ENCODE assay signal across 11 cellular contexts in genomic region chr6:17381429-17382147, GRCh38. TPM values are rescaled to one million over a fixed set of nuclear protein-coding genes. Genes with fewer than 3 reads are reported as not detected.
DNase-seq lines count a peak whose midpoint lies in the region; TF ChIP-seq lines count a peak whose summit lies in the region.
"Had no signal": no experiment of that assay in that cellular context is flagged by ENCODE, and none has a peak within 500 bp of the region (broad histone marks: within the 10 kb centered on the region; RNA-seq: fewer than 3 reads in every experiment).

No MANE protein-coding gene starts in this region.

- POLR2A ChIA-PET in AG04450 (lab: Yijun Ruan, JAX) = interaction anchor here (0.9 kb wide), 1 partner anchor 12 kb away, joined by 4 read pairs; the partner anchor contains the start of gene CAP2

- H3K9me3 ChIP-seq in AG04450 (ENCODE audit: control insufficient read depth, insufficient read depth, low read length) = no peaks in the 10 kb centered on the region; the same call in 1 of the 2 replicates
- no peaks in the 10 kb centered on the region for H3K9me3 ChIP-seq in mesenchymal stem cell (ENCODE audit: control insufficient read depth, low read length)
- H3K9me3 ChIP-seq: SJCRH30 had no signal

- H3K36me3 ChIP-seq in mesenchymal stem cell (ENCODE audit: control insufficient read depth in 1 of 2, insufficient read depth in 2 of 2, low read depth in 1 of 2, low read length in 2 of 2) = no peaks in the 10 kb centered on the region
- H3K36me3 ChIP-seq: SJCRH30 had no signal

- H2AFZ ChIP-seq in mesenchymal stem cell (ENCODE audit: low read depth, low read length) = no peak overlapping the region

- 80% methylated on average over 5 of the region's 7 CpGs for WGBS in mesenchymal stem cell

- H3K27me3 Mint-ChIP-seq in HFFc6 (ENCODE audit: insufficient read depth) = no peaks in the 10 kb centered on the region
- peaks cover 4% of the 10 kb centered on the region for H3K27me3 Mint-ChIP-seq in activated naive CD4-positive, alpha-beta T cell treated with anti-CD3 and anti-CD28 coated beads for 36 hours (ENCODE audit: low read depth)

- intact Hi-C loops in activated naive CD4-positive, alpha-beta T cell treated with anti-CD3 and anti-CD28 coated beads for 36 hours (cut with micrococcal nuclease) = no loop called here

- H2BK5ac ChIP-seq in mesenchymal stem cell (ENCODE audit: low read depth, low read length, poor library complexity, severe bottlenecking) = no peak overlapping the region

- H3K4me1 Mint-ChIP-seq in HFFc6 (ENCODE audit: low read depth) = peaks cover 26% of the 10 kb centered on the region
- H3K4me1 Mint-ChIP-seq in activated naive CD4-positive, alpha-beta T cell treated with anti-CD3 and anti-CD28 coated beads for 36 hours (ENCODE audit: low read depth) = no peaks in the 10 kb centered on the region
- H3K4me1 Mint-ChIP-seq: CD4-positive, CD25-positive, alpha-beta regulatory T cell had no signal

- no peak overlapping the region for H3K9ac ChIP-seq in mesenchymal stem cell (ENCODE audit: low read length)

- no peak overlapping the region for H2BK15ac ChIP-seq in mesenchymal stem cell (ENCODE audit: low read depth, poor library complexity, severe bottlenecking)

- no peaks in the 10 kb centered on the region for H3K27me3 ChIP-seq in AG04450 (ENCODE audit: control insufficient read depth, insufficient read depth, low read length)
- H3K27me3 ChIP-seq in mesenchymal stem cell (ENCODE audit: control insufficient read depth in 1 of 2, insufficient read depth in 1 of 2, low read length in 2 of 2) = no peaks in the 10 kb centered on the region
- H3K27me3 ChIP-seq: SJCRH30 had no signal

- peaks cover 1% of the 10 kb centered on the region for H3K4me1 ChIP-seq in mesenchymal stem cell (ENCODE audit: control insufficient read depth, insufficient read depth, low read depth, low read length)

- no peaks in the 10 kb centered on the region for H3K79me1 ChIP-seq in mesenchymal stem cell (replicated peaks; ENCODE audit: low read length, poor library complexity, severe bottlenecking)

- CTCF ChIA-PET in AG04450 (lab: Charles Lee) = interaction anchor here (1.0 kb wide), 1 partner anchor 225 kb away, joined by 3 read pairs; no protein-coding TSS in a partner anchor
- CTCF ChIA-PET in activated naive CD4-positive, alpha-beta T cell treated with anti-CD3 and anti-CD28 coated beads for 36 hours (lab: Charles Lee) = no interaction called here

- H2BK12ac ChIP-seq in mesenchymal stem cell (ENCODE audit: low read length in 2 of 2) = no peak overlapping the region

- H2AK5ac ChIP-seq in mesenchymal stem cell (ENCODE audit: low read length, severe bottlenecking) = no peak overlapping the region

- H3K4me3 ChIP-seq in AG04450 (ENCODE audit: low read depth, low read length) (no peak overlapping the region), mesenchymal stem cell (ENCODE audit: insufficient read depth in 1 of 2, low read depth in 1 of 2, low read length in 2 of 2) (no peak overlapping the region)
- H3K4me3 ChIP-seq: SJCRH30 had no signal

- peak overlapping the region; percentile 57; the same call in 1 of the 2 replicates for H3K27ac Mint-ChIP-seq in HFFc6
- H3K27ac Mint-ChIP-seq in activated naive CD4-positive, alpha-beta T cell treated with anti-CD3 and anti-CD28 coated beads for 36 hours = no peak overlapping the region
- H3K27ac Mint-ChIP-seq: activated T-helper 2 cell treated with anti-CD3 and anti-CD28 coated beads, Interferon-gamma antibody, Interleukin-2, Interleukin-4, amounts not matched to agents 10 μg/mL and 5 μg/mL and 100 μg/mL, durations not matched to agents 14 hours and 24 hours and 36 hours; CD4-positive, CD25-positive, alpha-beta regulatory T cell had no signal

- DNase-seq in AG04450 (ENCODE audit: low read depth, low spot score) (peak; percentile 71), HFFc6 (peak; percentile 55), astrocyte of the hippocampus (ENCODE audit: low read depth, low spot score) (peak; percentile 62), mesenchymal stem cell (peak; percentile 49), NCI-H1694 treated with DMSO at 0.1 percent for 48 hours (lab: John Stamatoyannopoulos, UW) (no peak), KBM-7 (no peak)
- no peak for DNase-seq in stimulated activated CD4-positive, alpha-beta T cell treated with anti-CD3 and anti-CD28 coated beads, Interleukin-4, amount 100 ng/mL, for 1 hour
- no peak for DNase-seq in activated naive CD4-positive, alpha-beta T cell treated with anti-CD3 and anti-CD28 coated beads for 36 hours
- DNase-seq: CD4-positive, CD25-positive, alpha-beta regulatory T cell; SJCRH30 had no signal

- no peak overlapping the region for H4K91ac ChIP-seq in mesenchymal stem cell (ENCODE audit: low read length)

- H2BK120ac ChIP-seq in mesenchymal stem cell (ENCODE audit: low read depth, low read length) = no peak overlapping the region

- no peak overlapping the region for H3K4me2 ChIP-seq in mesenchymal stem cell (ENCODE audit: low read length, poor library complexity, severe bottlenecking)

- H3K27ac ChIP-seq in AG04450 (ENCODE audit: low read depth, low read length) = no peak overlapping the region
- no peak overlapping the region for H3K27ac ChIP-seq in mesenchymal stem cell (ENCODE audit: low read length, poor library complexity, severe bottlenecking)
- H3K27ac ChIP-seq: SJCRH30 had no signal

- in situ Hi-C loops in KBM-7 (cut with MboI; ENCODE audit: low pct_unique_long_range_greater_than_20kb, low sequenced_read_pairs) = no loop called here

- no peak overlapping the region for H4K8ac ChIP-seq in mesenchymal stem cell (ENCODE audit: low read length)

- H3K4ac ChIP-seq in mesenchymal stem cell (ENCODE audit: low read depth in 1 of 2, low read length in 2 of 2) = no peak overlapping the region

- H3K18ac ChIP-seq in mesenchymal stem cell (ENCODE audit: low read depth in 1 of 2, low read length in 2 of 2) = no peak overlapping the region

- H3K23ac ChIP-seq in mesenchymal stem cell (ENCODE audit: low read length in 2 of 2) = no peak overlapping the region

- no peaks in the 10 kb centered on the region for H3K36me3 Mint-ChIP-seq in HFFc6 (ENCODE audit: low read depth)
- H3K36me3 Mint-ChIP-seq in activated naive CD4-positive, alpha-beta T cell treated with anti-CD3 and anti-CD28 coated beads for 36 hours (ENCODE audit: low read depth) = no peaks in the 10 kb centered on the region
- H3K36me3 Mint-ChIP-seq: CD4-positive, CD25-positive, alpha-beta regulatory T cell had no signal

- H3K14ac ChIP-seq in mesenchymal stem cell (ENCODE audit: low read length in 2 of 2) = no peak overlapping the region

- peak overlapping the region; percentile 29; the same call in 1 of the 2 replicates for H3K4me3 Mint-ChIP-seq in HFFc6
- no peak overlapping the region for H3K4me3 Mint-ChIP-seq in activated naive CD4-positive, alpha-beta T cell treated with anti-CD3 and anti-CD28 coated beads for 36 hours
- H3K4me3 Mint-ChIP-seq: CD4-positive, CD25-positive, alpha-beta regulatory T cell had no signal

- TF ChIP-seq CTCF in AG04450 (IDR thresholded peaks at IDR 0.05; ENCODE audit: low read depth, low read length) = no peak
- TF ChIP-seq CTCF in HFFc6 (IDR thresholded peaks at IDR 0.05) = no peak

- no peaks in the 10 kb centered on the region for H3K9me3 Mint-ChIP-seq in HFFc6
- no peaks in the 10 kb centered on the region for H3K9me3 Mint-ChIP-seq in activated naive CD4-positive, alpha-beta T cell treated with anti-CD3 and anti-CD28 coated beads for 36 hours
- H3K9me3 Mint-ChIP-seq: activated T-helper 2 cell treated with anti-CD3 and anti-CD28 coated beads, Interferon-gamma antibody, Interleukin-2, Interleukin-4, amounts not matched to agents 10 μg/mL and 5 μg/mL and 100 μg/mL, durations not matched to agents 14 hours and 24 hours and 36 hours had no signal

RNA-seq across cellular contexts. Expression of gene CAP2, which starts 11.8 kb away (rescaled TPM):
- polyA plus RNA-seq in AG04450 (2011; rRNA removed) = 56.0 and 74.4 TPM in 2 replicates
- polyA minus RNA-seq in AG04450 (2011; rRNA and poly(A)+ RNA removed) = 41.6 and 44.6 TPM in 2 replicates
- 10 to 100 TPM; 65.1 to 82.3 (median 67.9) TPM for total RNA-seq in HFFc6 (2021; fragmentation: NEBNext Ultra II Directional; extraction: Animal tissue kit (Norgen Biotek cat#: 25700))
- polyA plus RNA-seq in mesenchymal stem cell (2013, experiment 1 of 2) = 39.1 TPM
- polyA plus RNA-seq in mesenchymal stem cell (2013, experiment 2 of 2) = 39.0 TPM
- not detected for total RNA-seq in activated naive CD4-positive, alpha-beta T cell treated with anti-CD3 and anti-CD28 coated beads for 36 hours
- total RNA-seq: activated T-helper 2 cell treated with anti-CD3 and anti-CD28 coated beads, Interferon-gamma antibody, Interleukin-2, Interleukin-4, amounts not matched to agents 10 μg/mL and 5 μg/mL and 100 μg/mL, durations not matched to agents 14 hours and 24 hours and 36 hours; CD4-positive, CD25-positive, alpha-beta regulatory T cell had no signal
- polyA plus RNA-seq: CD4-positive, CD25-positive, alpha-beta regulatory T cell had no signal

Comparison
In these comparisons a context has a peak if more than half of its experiments do, and no peak if none do; other contexts are left out.
1. DNase-seq: peak in AG04450 (single experiment), HFFc6 (single experiment), astrocyte of the hippocampus (single experiment) and mesenchymal stem cell (single experiment); none in stimulated activated CD4-positive, alpha-beta T cell treated with anti-CD3 and anti-CD28 coated beads, Interleukin-4, amount 100 ng/mL, for 1 hour (single experiment), NCI-H1694 treated with DMSO at 0.1 percent for 48 hours (single experiment), KBM-7 (single experiment) and activated naive CD4-positive, alpha-beta T cell treated with anti-CD3 and anti-CD28 coated beads for 36 hours (single experiment).
2. RNA of gene CAP2, which starts 11.8 kb away (total RNA-seq): 65.1 to 82.3 TPM in HFFc6; not detected in activated naive CD4-positive, alpha-beta T cell treated with anti-CD3 and anti-CD28 coated beads for 36 hours; every median in the first group is over 10 times any median in the second.